Comparison of ENCODE assay signal across 13 cellular contexts in the genomic region with DNA sequence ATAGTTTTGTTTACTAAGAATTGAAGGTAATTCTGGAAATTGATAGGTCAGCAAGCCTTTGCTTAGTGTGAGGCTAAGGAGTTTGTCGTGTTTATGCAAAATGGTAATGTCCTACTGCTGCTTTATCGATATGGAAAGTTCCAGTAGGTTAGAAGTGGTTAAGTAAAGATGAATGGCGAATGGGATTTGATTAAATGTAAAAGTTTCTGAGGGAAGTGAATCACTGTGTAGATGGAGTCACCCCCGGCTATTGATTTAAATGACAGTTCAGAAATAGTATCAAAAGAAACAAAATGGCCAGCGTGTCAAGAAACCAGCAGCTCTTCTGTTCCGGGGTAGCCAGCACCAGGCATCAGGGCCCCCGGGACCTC.
"Had no signal": no experiment of that assay in that cellular context is flagged by ENCODE, and none has a peak within 500 bp of the region (broad histone marks: within the 10 kb centered on the region; RNA-seq: fewer than 3 reads in every experiment).

No MANE protein-coding gene starts in this region.

- DNase-seq: activated CD8-positive, alpha-beta memory T cell treated with anti-CD3 and anti-CD28 coated beads for 24 hours; activated gamma-delta T cell; brain microvascular endothelial cell; kidney; left ventricle myocardium superior; midbrain; posterior cingulate gyrus; SHP77 treated with DMSO at 0.1 percent for 48 hours; T-helper 9 cell had no signal

- H3K27me3 ChIP-seq: brain microvascular endothelial cell, hepatocyte, neutrophil, right atrium auricular region had no signal

- H3K27ac ChIP-seq: brain microvascular endothelial cell, hepatocyte, neutrophil, right atrium auricular region, skin epidermis had no signal

- H3K4me1 ChIP-seq: right atrium auricular region had no signal

- H3K36me3 ChIP-seq: brain microvascular endothelial cell, neutrophil, right atrium auricular region had no signal

- H3K4me3 ChIP-seq: hepatocyte, right atrium auricular region, skin epidermis had no signal

- H3K9me3 ChIP-seq: neutrophil, right atrium auricular region had no signal

- ATAC-seq: left ventricle myocardium superior had no signal
